ENCODE assay signal across 7 cellular contexts in genomic region chr3:172461530-172462138, GRCh38. TPM values are rescaled to one million over a fixed set of nuclear protein-coding genes. Genes with fewer than 3 reads are reported as not detected.
A peak's percentile ranks its signal among the peaks of the same experiment; 100 is the strongest.
DNase-seq lines count a peak whose midpoint lies in the region; ATAC-seq and TF ChIP-seq lines count a peak whose summit lies in the region.

No MANE protein-coding gene starts in this region.

- no TSS peak for BruUV-seq in PC-9 (replicated peaks; lab: Mats Ljungman, UMichigan)

- H2AFZ ChIP-seq in PC-9 = no peak overlapping the region

- H3K27ac ChIP-seq in PC-9 (no peak overlapping the region), psoas muscle (no peak overlapping the region)

- H3K27me3 ChIP-seq in PC-9 (ENCODE audit: insufficient read depth, low read depth) (no peaks in the 10 kb centered on the region), psoas muscle (ENCODE audit: insufficient read depth in 3 of 3, low read length in 2 of 3) (no peaks in the 10 kb centered on the region)

- CTCF ChIA-PET in PC-9 (lab: Charles Lee) = interaction anchor here (0.6 to 1.0 kb wide), 8 partner anchors 15 to 1325 kb away, joined by 3 to 6 read pairs (median 4); no protein-coding TSS in a partner anchor

- no peak overlapping the region for H3K4me3 Mint-ChIP-seq in T-helper 2 cell treated with Interferon-gamma antibody and Interleukin-4, amounts not matched to agents 5 μg/mL and 100 μg/mL, for 36 hours

- H3K36me3 Mint-ChIP-seq in T-helper 2 cell treated with Interferon-gamma antibody and Interleukin-4, amounts not matched to agents 5 μg/mL and 100 μg/mL, for 36 hours (ENCODE audit: low read depth) = no peaks in the 10 kb centered on the region

- TF ChIP-seq CTCF in GM12873 (IDR thresholded peaks at IDR 0.05; ENCODE audit: insufficient read depth, low read depth, low read length, missing control alignments) (peak; percentile 89), PC-9 (conservative IDR thresholded peaks at IDR 0.05) (peak; percentile 97), epithelial cell of proximal tubule (conservative IDR thresholded peaks at IDR 0.05; ENCODE audit: low read depth, low read length) (peak; percentile 91), psoas muscle (IDR thresholded peaks at IDR 0.05) (peak; percentile 69)

- no peak overlapping the region for H3K27ac Mint-ChIP-seq in T-helper 2 cell treated with Interferon-gamma antibody and Interleukin-4, amounts not matched to agents 5 μg/mL and 100 μg/mL, for 36 hours

- no peaks in the 10 kb centered on the region for H3K79me2 ChIP-seq in PC-9 (ENCODE audit: low read depth)

- ATAC-seq in HG03342 (IDR thresholded peaks at IDR 0.05; ENCODE audit: unreplicated experiment) (peak; percentile 67), psoas muscle (no peak)

- 0 out of 2 replicates have a peak, but pooled peaks cover 4% of the 10 kb centered on the region for H3K9me2 ChIP-seq in PC-9 (ENCODE audit: insufficient read depth)

- 44 to 49% (median 47%) methylated on average over 5 of the region's 5 CpGs for WGBS in psoas muscle, 3 donors

- H3K36me3 ChIP-seq in PC-9 (ENCODE audit: low read depth) (no peaks in the 10 kb centered on the region), psoas muscle (ENCODE audit: insufficient read depth in 1 of 2, low read depth in 1 of 2) (no peaks in the 10 kb centered on the region)

- H3K9me3 Mint-ChIP-seq in T-helper 2 cell treated with Interferon-gamma antibody and Interleukin-4, amounts not matched to agents 5 μg/mL and 100 μg/mL, for 36 hours = peaks cover 1% of the 10 kb centered on the region

- peaks cover 17% of the 10 kb centered on the region for H3K4me1 ChIP-seq in PC-9 (replicated peaks; ENCODE audit: insufficient read depth)
- H3K4me1 ChIP-seq in psoas muscle = no peaks in the 10 kb centered on the region

- no peaks in the 10 kb centered on the region for H4K20me1 ChIP-seq in PC-9 (ENCODE audit: insufficient read depth)

- peaks cover 20% of the 10 kb centered on the region for H3F3A ChIP-seq in PC-9 (ENCODE audit: insufficient read depth, low read depth)

- H3K27me3 Mint-ChIP-seq in T-helper 2 cell treated with Interferon-gamma antibody and Interleukin-4, amounts not matched to agents 5 μg/mL and 100 μg/mL, for 36 hours (ENCODE audit: low read depth) = peaks cover 7% of the 10 kb centered on the region

- peaks cover 3% of the 10 kb centered on the region; the same call in 1 of the 2 replicates for H3K9me3 ChIP-seq in PC-9 (ENCODE audit: insufficient read depth, low read depth)
- no peaks in the 10 kb centered on the region for H3K9me3 ChIP-seq in psoas muscle

- intact Hi-C loops in PC-9 (cut with micrococcal nuclease; ENCODE audit: unreplicated experiment) (no loop called here), psoas muscle (cut with DNase I) (no loop called here)

- no peak overlapping the region for H3K4me2 ChIP-seq in PC-9

- POLR2A ChIA-PET in PC-9 (lab: Charles Lee; ENCODE audit: unreplicated experiment) = interaction anchor here (0.6 kb wide), 1 partner anchor 170 kb away, joined by 6 read pairs; no protein-coding TSS in a partner anchor

- no peak for DNase-seq in PC-9
- DNase-seq in epithelial cell of proximal tubule (ENCODE audit: low read depth) = no peak
- no peak for DNase-seq in psoas muscle
- no peak for DNase-seq in activated CD4-positive, alpha-beta T cell treated with anti-CD3 and anti-CD28 coated beads, Interleukin-2, amount 50 U/mL, for 4 hours
- DNase-seq in T-helper 2 cell treated with Interferon-gamma antibody and Interleukin-4, amounts not matched to agents 5 μg/mL and 100 μg/mL, for 36 hours (ENCODE audit: low spot score) = no peak

- no peak overlapping the region for H3K4me3 ChIP-seq in PC-9
- H3K4me3 ChIP-seq in epithelial cell of proximal tubule (ENCODE audit: low read depth, low read length) = no peak overlapping the region
- H3K4me3 ChIP-seq in psoas muscle = no peak overlapping the region

- peaks cover 3% of the 10 kb centered on the region for H3K4me1 Mint-ChIP-seq in T-helper 2 cell treated with Interferon-gamma antibody and Interleukin-4, amounts not matched to agents 5 μg/mL and 100 μg/mL, for 36 hours (ENCODE audit: low read depth)

RNA-seq across cellular contexts. Expression of gene GHSR, which starts 13.4 kb away (rescaled TPM):
- total RNA-seq in PC-9 (2021) = not detected in 2 replicates
- not detected in 2 replicates for total RNA-seq in epithelial cell of proximal tubule
- not detected for total RNA-seq in psoas muscle
- polyA plus RNA-seq in psoas muscle = not detected
